In genomic region chr14:76827696-76828301, GRCh38 we compare ENCODE assay signal across 17 cellular contexts. TPM values are rescaled to one million over a fixed set of nuclear protein-coding genes. Genes with fewer than 3 reads are reported as not detected.
DNase-seq lines count a peak whose midpoint lies in the region; TF ChIP-seq lines count a peak whose summit lies in the region.
"Had no signal": no experiment of that assay in that cellular context is flagged by ENCODE, and none has a peak within 500 bp of the region (broad histone marks: within the 10 kb centered on the region; RNA-seq: fewer than 3 reads in every experiment).

No MANE protein-coding gene starts in this region.

- H3K14ac ChIP-seq in trophoblast cell (ENCODE audit: low read length), result no peak overlapping the region

- no peak overlapping the region for H2BK12ac ChIP-seq in trophoblast cell (ENCODE audit: low read length)

- peak overlapping the region; percentile 20; the same call in 1 of the 2 replicates for H3K9ac ChIP-seq in ES-I3 (ENCODE audit: low read depth, low read length)
- peak overlapping the region; percentile 50 to 81 (median 78) for H3K9ac ChIP-seq in skeletal muscle tissue (ENCODE audit: low read depth in 1 of 3, low read length in 3 of 3)
- H3K9ac ChIP-seq in trophoblast cell (ENCODE audit: low read length), result no peak overlapping the region

- no peak overlapping the region for H2BK5ac ChIP-seq in trophoblast cell (ENCODE audit: low read depth, low read length, poor library complexity)

- TF ChIP-seq POLR2A in thyroid gland (IDR thresholded peaks at IDR 0.05), result no peak

- no peak for TF ChIP-seq CTCF in thyroid gland (IDR thresholded peaks at IDR 0.05)

- H3K9me3 ChIP-seq in ES-I3 (ENCODE audit: control insufficient read depth, insufficient read depth, low read length), result no peaks in the 10 kb centered on the region
- no peaks in the 10 kb centered on the region for H3K9me3 ChIP-seq in skeletal muscle tissue (ENCODE audit: control insufficient read depth in 3 of 3, low read length in 3 of 3)
- H3K9me3 ChIP-seq in thyroid gland, result no peaks in the 10 kb centered on the region
- H3K9me3 ChIP-seq in trophoblast cell (ENCODE audit: insufficient read depth, low read depth, low read length), result peaks cover 2% of the 10 kb centered on the region
- H3K9me3 ChIP-seq: SJSA1 had no signal

- H3K36me3 ChIP-seq in ES-I3 (ENCODE audit: insufficient read depth, low read length), result no peaks in the 10 kb centered on the region
- H3K36me3 ChIP-seq in skeletal muscle tissue (ENCODE audit: control insufficient read depth in 3 of 3, insufficient read depth in 3 of 3, low read length in 3 of 3), result no peaks in the 10 kb centered on the region
- H3K36me3 ChIP-seq in thyroid gland, result no peaks in the 10 kb centered on the region
- H3K36me3 ChIP-seq in trophoblast cell (ENCODE audit: control insufficient read depth in 1 of 2, insufficient read depth in 2 of 2, low read length in 2 of 2), result no peaks in the 10 kb centered on the region
- H3K36me3 ChIP-seq: SJSA1 had no signal

- no peak for DNase-seq in thyroid gland
- no peak for DNase-seq in trophoblast cell
- no peak for DNase-seq in HPDE6-E6E7 (ENCODE audit: extremely low spot score)
- no peak for DNase-seq in NCI-H69 (lab: John Stamatoyannopoulos, UW)
- DNase-seq: activated CD4-positive, CD25-positive, alpha-beta regulatory T cell treated with anti-CD3 and anti-CD28 coated beads, Interleukin-2, amount 50 U/mL, for 72 hours; NCI-H1105; NCI-H510A treated with DMSO at 0.1 percent for 48 hours had no signal

- H4K12ac ChIP-seq in trophoblast cell (ENCODE audit: low read depth, low read length), result no peak overlapping the region

- H3K4me3 ChIP-seq in skeletal muscle tissue (ENCODE audit: low read length in 3 of 3) (peak overlapping the region; percentile 61 to 77 (median 71)), thyroid gland (replicated peaks in 1 of 3) (no peak overlapping the region), trophoblast cell (ENCODE audit: low read depth, low read length) (no peak overlapping the region)
- H3K4me3 ChIP-seq: SJSA1 had no signal

- H3K18ac ChIP-seq in trophoblast cell (ENCODE audit: low read length), result no peak overlapping the region

- H3K23ac ChIP-seq in trophoblast cell (ENCODE audit: low read length), result no peak overlapping the region

- H4K91ac ChIP-seq in trophoblast cell (ENCODE audit: low read depth, low read length), result no peak overlapping the region

- peak overlapping the region; percentile 51 for H3K27ac ChIP-seq in cingulate gyrus (ENCODE audit: low read depth, low read length)
- peak overlapping the region; percentile 71 for H3K27ac ChIP-seq in layer of hippocampus (ENCODE audit: low read depth, low read length)
- no peak overlapping the region for H3K27ac ChIP-seq in skeletal muscle tissue (ENCODE audit: low read depth, low read length)
- no peak overlapping the region for H3K27ac ChIP-seq in thyroid gland
- H3K27ac ChIP-seq in trophoblast cell (ENCODE audit: low read depth, low read length), result no peak overlapping the region
- H3K27ac ChIP-seq: C4-2B, SJSA1 had no signal

- no peak overlapping the region for H2AFZ ChIP-seq in trophoblast cell (ENCODE audit: insufficient read depth, low read length, poor library complexity)

- WGBS in thyroid gland, 2 donors, result 44 to 81% methylated on average over 9 of the region's 9 CpGs
- no CpG with 5 or more reads among the region's 9 CpGs for WGBS in trophoblast cell (ENCODE audit: extremely low coverage, insufficient coverage, insufficient read length)

- no peaks in the 10 kb centered on the region for H3K79me1 ChIP-seq in trophoblast cell (ENCODE audit: low read length)

- no peak overlapping the region for H2BK120ac ChIP-seq in trophoblast cell (ENCODE audit: insufficient read depth, low read length, poor library complexity)

- no peak overlapping the region for H3K4me2 ChIP-seq in trophoblast cell (ENCODE audit: low read length)

- H3K79me2 ChIP-seq in trophoblast cell (ENCODE audit: control insufficient read depth, insufficient read depth, low read length, poor library complexity), result no peaks in the 10 kb centered on the region

- no peak overlapping the region for H3K4ac ChIP-seq in trophoblast cell (ENCODE audit: low read depth, low read length)

- H3K27me3 ChIP-seq in layer of hippocampus (ENCODE audit: control insufficient read depth, insufficient read depth, low read length) (no peaks in the 10 kb centered on the region), skeletal muscle tissue (ENCODE audit: control insufficient read depth in 3 of 3, insufficient read depth in 3 of 3, low read length in 3 of 3) (no peaks in the 10 kb centered on the region), thyroid gland (no peaks in the 10 kb centered on the region), trophoblast cell (ENCODE audit: insufficient read depth, low read length) (no peaks in the 10 kb centered on the region)
- H3K27me3 ChIP-seq: SJSA1 had no signal

- intact Hi-C loops in thyroid gland (cut with DNase I), result no loop called here

- H2AK5ac ChIP-seq in trophoblast cell (ENCODE audit: low read length), result no peak overlapping the region

- peaks cover 26% of the 10 kb centered on the region for H3K4me1 ChIP-seq in ES-I3 (ENCODE audit: insufficient read depth, low read length)
- H3K4me1 ChIP-seq in skeletal muscle tissue (ENCODE audit: control insufficient read depth in 3 of 3, insufficient read depth in 3 of 3, low read length in 3 of 3), result peaks cover 21 to 23% (median 21%) of the 10 kb centered on the region in 3 donors
- peaks cover 12 to 17% of the 10 kb centered on the region in 2 donors for H3K4me1 ChIP-seq in thyroid gland
- no peaks in the 10 kb centered on the region for H3K4me1 ChIP-seq in trophoblast cell (ENCODE audit: control insufficient read depth in 1 of 2, insufficient read depth in 2 of 2, low read length in 2 of 2)
- H3K4me1 ChIP-seq: SJSA1 had no signal

- H4K8ac ChIP-seq in trophoblast cell (ENCODE audit: low read depth, low read length), result no peak overlapping the region

RNA-seq across cellular contexts. Expression of gene LRRC74A, which starts 1.6 kb away (rescaled TPM):
- total RNA-seq in skeletal muscle tissue, result not detected
- not detected for total RNA-seq in thyroid gland
- polyA plus RNA-seq in trophoblast cell (2013), result not detected in 2 replicates
- total RNA-seq: activated T-helper 1 cell treated with anti-CD3 and anti-CD28 coated beads, Interleukin-12 subunit alpha, Interleukin-12 subunit beta, Interleukin-2, Interleukin-4 antibody, amounts not matched to agents 30 ng/mL and 10 ng/mL and 1 ng/mL, durations not matched to agents 14 hours and 24 hours and 36 hours; bronchial epithelial cell; liver; renal cortical epithelial cell; SJSA1 had no signal
- polyA plus RNA-seq: liver had no signal

RNA-seq across cellular contexts. Expression of gene ANGEL1, which starts 15.1 kb away (rescaled TPM):
- 9.9 TPM for total RNA-seq in skeletal muscle tissue
- 10 to 100 TPM; 14.5 to 26.0 (median 18.4) TPM for total RNA-seq in thyroid gland
- 6.4 TPM in 2 replicates for polyA plus RNA-seq in trophoblast cell (2013)

Comparison
In these comparisons a context has a peak if more than half of its experiments do, and no peak if none do; other contexts are left out.
1. H3K27ac ChIP-seq: peak in cingulate gyrus (single experiment) and layer of hippocampus (single experiment); none in skeletal muscle tissue (single experiment), thyroid gland (0 of 3) and trophoblast cell (single experiment).
2. H3K4me3 ChIP-seq: peak in skeletal muscle tissue (3 of 3); none in thyroid gland (0 of 3) and trophoblast cell (single experiment).